8 cellular contexts compared by ENCODE assay signal in genomic region chr20:45934046-45934586, GRCh38. TPM values are rescaled to one million over a fixed set of nuclear protein-coding genes. Genes with fewer than 3 reads are reported as not detected.
A peak's percentile ranks its signal among the peaks of the same experiment; 100 is the strongest.
DNase-seq lines count a peak whose midpoint lies in the region; ATAC-seq and TF ChIP-seq lines count a peak whose summit lies in the region.

No MANE protein-coding gene starts in this region.

- peak overlapping the region; percentile 99 for H3K27ac ChIP-seq in neutrophil

- H3K27me3 ChIP-seq in neutrophil, result no peaks in the 10 kb centered on the region

- no peak for TF ChIP-seq CTCF in foreskin fibroblast (IDR thresholded peaks at IDR 0.05; ENCODE audit: low read depth, low read length)
- no peak for TF ChIP-seq CTCF in neutrophil (IDR thresholded peaks at IDR 0.05)

- H3K4me1 Mint-ChIP-seq in activated T-cell treated with anti-CD3 and anti-CD28 coated beads, Interleukin-2, amount 50 U/mL, for 24 hours (ENCODE audit: low read depth), result peaks cover 36% of the 10 kb centered on the region
- peaks cover 34% of the 10 kb centered on the region for H3K4me1 Mint-ChIP-seq in activated T-cell treated with anti-CD3 and anti-CD28 coated beads, Interleukin-2, amount 50 U/mL, for 72 hours (ENCODE audit: low read depth)

- H3K36me3 ChIP-seq in neutrophil, result peaks cover 26% of the 10 kb centered on the region

- H3K36me3 Mint-ChIP-seq in activated T-cell treated with anti-CD3 and anti-CD28 coated beads, Interleukin-2, amount 50 U/mL, for 24 hours (ENCODE audit: low read depth), result peaks cover 40% of the 10 kb centered on the region
- peaks cover 2 to 10% of the 10 kb centered on the region in 2 donors for H3K36me3 Mint-ChIP-seq in activated T-cell treated with anti-CD3 and anti-CD28 coated beads, Interleukin-2, amount 50 U/mL, for 72 hours (ENCODE audit: insufficient read depth in 2 of 2)

- H3K4me3 ChIP-seq in foreskin fibroblast (ENCODE audit: low read depth in 1 of 2, low read length in 2 of 2), result peak overlapping the region; percentile 89 to 92
- peak overlapping the region; percentile 90 to 100 for H3K4me3 ChIP-seq in neutrophil (ENCODE audit: low read depth in 1 of 2, low read length in 1 of 2)

- peak overlapping the region; percentile 99 for H3K4me3 Mint-ChIP-seq in activated T-cell treated with anti-CD3 and anti-CD28 coated beads, Interleukin-2, amount 50 U/mL, for 24 hours
- peak overlapping the region; percentile 96 to 99 for H3K4me3 Mint-ChIP-seq in activated T-cell treated with anti-CD3 and anti-CD28 coated beads, Interleukin-2, amount 50 U/mL, for 72 hours

- H3K27ac Mint-ChIP-seq in activated T-cell treated with anti-CD3 and anti-CD28 coated beads, Interleukin-2, amount 50 U/mL, for 24 hours, result peak overlapping the region; percentile 100
- H3K27ac Mint-ChIP-seq in activated T-cell treated with anti-CD3 and anti-CD28 coated beads, Interleukin-2, amount 50 U/mL, for 72 hours, result peak overlapping the region; percentile 94

- peak; percentile 12 for ATAC-seq in HG02678 (IDR thresholded peaks at IDR 0.05; ENCODE audit: unreplicated experiment)
- ATAC-seq in activated T-cell treated with anti-CD3 and anti-CD28 coated beads, Interleukin-2, amount 50 U/mL, for 72 hours (replicated peaks in 1 of 2), result peak; percentile 18 to 23

- H3K27me3 Mint-ChIP-seq in activated T-cell treated with anti-CD3 and anti-CD28 coated beads, Interleukin-2, amount 50 U/mL, for 24 hours, result no peaks in the 10 kb centered on the region
- no peaks in the 10 kb centered on the region for H3K27me3 Mint-ChIP-seq in activated T-cell treated with anti-CD3 and anti-CD28 coated beads, Interleukin-2, amount 50 U/mL, for 72 hours (ENCODE audit: low read depth)

- H3K9me3 Mint-ChIP-seq in activated T-cell treated with anti-CD3 and anti-CD28 coated beads, Interleukin-2, amount 50 U/mL, for 24 hours, result no peaks in the 10 kb centered on the region
- H3K9me3 Mint-ChIP-seq in activated T-cell treated with anti-CD3 and anti-CD28 coated beads, Interleukin-2, amount 50 U/mL, for 72 hours, result no peaks in the 10 kb centered on the region

- H3K9me3 ChIP-seq in neutrophil, result no peaks in the 10 kb centered on the region

- DNase-seq in activated T-cell treated with anti-CD3 and anti-CD28 coated beads, Interleukin-2, amount 50 U/mL, for 24 hours, result no peak
- no peak for DNase-seq in activated T-cell treated with anti-CD3 and anti-CD28 coated beads for 4 hours
- peak; percentile 70 for DNase-seq in NCI-H1694 (lab: John Stamatoyannopoulos, UW)
- peak; percentile 60 to 67 for DNase-seq in activated T-cell treated with anti-CD3 and anti-CD28 coated beads, Interleukin-2, amount 50 U/mL, for 72 hours
- DNase-seq in foreskin fibroblast, result peak in 1 of 2 donors; percentile 47
- no peak for DNase-seq in GF-D8 (lab: John Stamatoyannopoulos, UW)

- H3K4me1 ChIP-seq in neutrophil (ENCODE audit: control insufficient read depth in 1 of 2, insufficient read depth in 1 of 2, low read depth in 1 of 2, low read length in 1 of 2), result peaks cover 17 to 18% of the 10 kb centered on the region in 2 experiments

RNA-seq across cellular contexts. Expression of gene PCIF1, which starts 0.4 kb away (rescaled TPM):
- 10 to 100 TPM; 38.7 to 42.0 TPM for total RNA-seq in activated T-cell treated with anti-CD3 and anti-CD28 coated beads, Interleukin-2, amount 50 U/mL, for 72 hours

RNA-seq across cellular contexts. Expression of gene PLTP, which starts 22.2 kb away (rescaled TPM):
- total RNA-seq in activated T-cell treated with anti-CD3 and anti-CD28 coated beads, Interleukin-2, amount 50 U/mL, for 72 hours, result 10 to 100 TPM in 1 of 2 donors, 1 to 10 TPM in 1; 8.9 to 18.0 TPM

RNA-seq across cellular contexts. Expression of gene ZNF335, which starts 37.9 kb away (rescaled TPM):
- total RNA-seq in activated T-cell treated with anti-CD3 and anti-CD28 coated beads, Interleukin-2, amount 50 U/mL, for 72 hours, result 10 to 100 TPM; 28.4 to 29.8 TPM

RNA-seq across cellular contexts. Expression of gene CTSA, which starts 43.0 kb away (rescaled TPM):
- total RNA-seq in activated T-cell treated with anti-CD3 and anti-CD28 coated beads, Interleukin-2, amount 50 U/mL, for 72 hours, result 10 to 100 TPM; 37.0 to 59.1 TPM

RNA-seq across cellular contexts. Expression of gene NEURL2, which starts 43.1 kb away (rescaled TPM):
- total RNA-seq in activated T-cell treated with anti-CD3 and anti-CD28 coated beads, Interleukin-2, amount 50 U/mL, for 72 hours, result 1 to 10 TPM; 2.1 to 3.2 TPM

Comparison
In these comparisons a context has a peak if more than half of its experiments do, and no peak if none do; other contexts are left out.
1. DNase-seq: peak in NCI-H1694 (single experiment) and activated T-cell treated with anti-CD3 and anti-CD28 coated beads, Interleukin-2, amount 50 U/mL, for 72 hours (2 of 2); none in activated T-cell treated with anti-CD3 and anti-CD28 coated beads, Interleukin-2, amount 50 U/mL, for 24 hours (single experiment), activated T-cell treated with anti-CD3 and anti-CD28 coated beads for 4 hours (single experiment) and GF-D8 (single experiment).